28 cellular contexts compared by ENCODE assay signal in genomic region chr2:157427922-157428303, GRCh38. TPM values are rescaled to one million over a fixed set of nuclear protein-coding genes. Genes with fewer than 3 reads are reported as not detected.
A peak's percentile ranks its signal among the peaks of the same experiment; 100 is the strongest.
DNase-seq lines count a peak whose midpoint lies in the region; ATAC-seq and TF ChIP-seq lines count a peak whose summit lies in the region.
"Had no signal": no experiment of that assay in that cellular context is flagged by ENCODE, and none has a peak within 500 bp of the region (broad histone marks: within the 10 kb centered on the region; RNA-seq: fewer than 3 reads in every experiment).

No MANE protein-coding gene starts in this region.

- H3K9me3 ChIP-seq in CD8-positive, alpha-beta memory T cell (ENCODE audit: low read length), result peaks cover 5% of the 10 kb centered on the region
- H3K9me3 ChIP-seq in upper lobe of left lung, result no peaks in the 10 kb centered on the region
- H3K9me3 ChIP-seq: HAP-1, ovary had no signal

- no peak overlapping the region for H3K4me3 ChIP-seq in CD8-positive, alpha-beta memory T cell (ENCODE audit: low read length)
- no peak overlapping the region for H3K4me3 ChIP-seq in upper lobe of left lung
- H3K4me3 ChIP-seq: HAP-1, ovary, smooth muscle cell had no signal

- peak overlapping the region; percentile 91 to 93 for H3K4me3 Mint-ChIP-seq in activated T-cell treated with anti-CD3 and anti-CD28 coated beads, Interleukin-2, amount 50 U/mL, for 72 hours
- H3K4me3 Mint-ChIP-seq in CD8-positive, alpha-beta memory T cell, result no peak overlapping the region
- H3K4me3 Mint-ChIP-seq in activated naive CD8-positive, alpha-beta T cell, result peak overlapping the region; percentile 99
- peak overlapping the region in 8 of 10 donors; percentile 22 to 99 (median 90) for H3K4me3 Mint-ChIP-seq in naive thymus-derived CD8-positive, alpha-beta T cell
- H3K4me3 Mint-ChIP-seq: mesothelial cell of epicardium, nephron had no signal

- peaks cover 82% of the 10 kb centered on the region for H3K36me3 ChIP-seq in CD8-positive, alpha-beta memory T cell (ENCODE audit: insufficient read depth, low read length)
- peaks cover 0 to 6% (median 3%) of the 10 kb centered on the region in 4 donors for H3K36me3 ChIP-seq in upper lobe of left lung
- H3K36me3 ChIP-seq: HAP-1, ovary had no signal

- no peak for TF ChIP-seq CTCF in upper lobe of left lung (IDR thresholded peaks at IDR 0.05)

- no peak for TF ChIP-seq POLR2A in upper lobe of left lung (IDR thresholded peaks at IDR 0.05)

- no peaks in the 10 kb centered on the region for H3K9me3 Mint-ChIP-seq in activated T-cell treated with anti-CD3 and anti-CD28 coated beads, Interleukin-2, amount 50 U/mL, for 72 hours
- peaks cover 6 to 19% (median 15%) of the 10 kb centered on the region in 5 donors for H3K9me3 Mint-ChIP-seq in CD8-positive, alpha-beta memory T cell
- H3K9me3 Mint-ChIP-seq in activated naive CD8-positive, alpha-beta T cell (ENCODE audit: low read depth), result no peaks in the 10 kb centered on the region
- H3K9me3 Mint-ChIP-seq in naive thymus-derived CD8-positive, alpha-beta T cell, result peaks cover 0 to 23% (median 6%) of the 10 kb centered on the region in 9 donors

- H3K36me3 Mint-ChIP-seq in activated T-cell treated with anti-CD3 and anti-CD28 coated beads, Interleukin-2, amount 50 U/mL, for 72 hours (ENCODE audit: insufficient read depth in 2 of 2), result peaks cover 51 to 91% of the 10 kb centered on the region in 2 donors
- H3K36me3 Mint-ChIP-seq in CD8-positive, alpha-beta memory T cell, result peaks cover 74 to 95% (median 82%) of the 10 kb centered on the region in 3 donors
- H3K36me3 Mint-ChIP-seq in activated naive CD8-positive, alpha-beta T cell, result peaks cover 78% of the 10 kb centered on the region
- H3K36me3 Mint-ChIP-seq in naive thymus-derived CD8-positive, alpha-beta T cell, result peaks cover 71 to 95% (median 86%) of the 10 kb centered on the region in 3 donors
- H3K36me3 Mint-ChIP-seq: mesothelial cell of epicardium had no signal

- H3K4me1 ChIP-seq in CD8-positive, alpha-beta memory T cell (ENCODE audit: insufficient read depth, low read length), result peaks cover 68% of the 10 kb centered on the region
- peaks cover 0 to 4% (median under 1%) of the 10 kb centered on the region in 4 donors for H3K4me1 ChIP-seq in upper lobe of left lung

- POLR2A ChIA-PET in CD8-positive, alpha-beta memory T cell (lab: Charles Lee), result interaction anchor here (0.5 to 1.3 kb wide), 3 partner anchors 9 to 475 kb away, joined by 3 to 4 read pairs (median 3); no protein-coding TSS in a partner anchor
- POLR2A ChIA-PET in naive thymus-derived CD8-positive, alpha-beta T cell (lab: Charles Lee), result interaction anchor here (0.7 to 18.0 kb wide), 9 partner anchors 2 to 200 kb away, joined by 3 to 411 read pairs (median 8); partner anchors contain the start of gene CYTIP

- peak overlapping the region; percentile 98 for H3K27ac Mint-ChIP-seq in activated T-cell treated with anti-CD3 and anti-CD28 coated beads, Interleukin-2, amount 50 U/mL, for 72 hours
- H3K27ac Mint-ChIP-seq in CD8-positive, alpha-beta memory T cell, result peak overlapping the region in 7 of 8 donors; percentile 52 to 96 (median 85)
- H3K27ac Mint-ChIP-seq in activated naive CD8-positive, alpha-beta T cell, result peak overlapping the region; percentile 99
- H3K27ac Mint-ChIP-seq in naive thymus-derived CD8-positive, alpha-beta T cell, result peak overlapping the region; percentile 88 to 100 (median 92)
- H3K27ac Mint-ChIP-seq: mesothelial cell of epicardium, nephron had no signal

- H3K27me3 ChIP-seq in CD8-positive, alpha-beta memory T cell (ENCODE audit: insufficient read depth, low read length, poor library complexity, severe bottlenecking), result no peaks in the 10 kb centered on the region
- no peaks in the 10 kb centered on the region for H3K27me3 ChIP-seq in upper lobe of left lung
- H3K27me3 ChIP-seq: ovary had no signal

- CTCF ChIA-PET in CD8-positive, alpha-beta memory T cell (lab: Charles Lee), result interaction anchor here (1.3 to 1.7 kb wide), 2 partner anchors 12 to 100 kb away, joined by 5 to 6 read pairs; no protein-coding TSS in a partner anchor

- no peak for DNase-seq in activated T-cell treated with anti-CD3 and anti-CD28 coated beads, Interleukin-2, amount 50 U/mL, for 72 hours
- no peak for DNase-seq in activated T-cell treated with anti-CD3 and anti-CD28 coated beads, Interleukin-2, amount 50 U/mL, for 1 hour
- DNase-seq in CD8-positive, alpha-beta memory T cell, result no peak
- DNase-seq in naive thymus-derived CD8-positive, alpha-beta T cell, result no peak
- DNase-seq in stimulated activated CD4-positive, alpha-beta T cell treated with anti-CD3 and anti-CD28 coated beads, Interleukin-2, amount 100 ng/mL, for 48 hours, result no peak
- DNase-seq in upper lobe of left lung, result no peak
- DNase-seq: ACHN; activated effector memory CD4-positive, alpha-beta T cell treated with Interleukin-2 at 50 U/mL for 16 hours; amygdala; DMS79 treated with DMSO at 0.1 percent for 48 hours; GF-D8; glutamatergic neuron; NCI-H1048; NCI-H187; NCI-H2171; NCI-H510A treated with DMSO at 0.1 percent for 48 hours; ovary; retina; stimulated activated CD4-positive, alpha-beta T cell treated with anti-CD3 and anti-CD28 coated beads, Interleukin-1b, Interleukin-23, amount 100 ng/mL, for 48 hours; trophoblast cell had no signal

- H3K27ac ChIP-seq in CD8-positive, alpha-beta memory T cell (ENCODE audit: low read depth, low read length), result no peak overlapping the region
- no peak overlapping the region for H3K27ac ChIP-seq in upper lobe of left lung
- H3K27ac ChIP-seq: ovary had no signal

- no peaks in the 10 kb centered on the region for H3K27me3 Mint-ChIP-seq in activated T-cell treated with anti-CD3 and anti-CD28 coated beads, Interleukin-2, amount 50 U/mL, for 72 hours (ENCODE audit: low read depth)
- no peaks in the 10 kb centered on the region for H3K27me3 Mint-ChIP-seq in CD8-positive, alpha-beta memory T cell
- H3K27me3 Mint-ChIP-seq in activated naive CD8-positive, alpha-beta T cell, result no peaks in the 10 kb centered on the region
- H3K27me3 Mint-ChIP-seq in naive thymus-derived CD8-positive, alpha-beta T cell, result no peaks in the 10 kb centered on the region

- peaks cover 100% of the 10 kb centered on the region for H3K4me1 Mint-ChIP-seq in activated T-cell treated with anti-CD3 and anti-CD28 coated beads, Interleukin-2, amount 50 U/mL, for 72 hours (ENCODE audit: low read depth)
- peaks cover 82 to 92% (median 91%) of the 10 kb centered on the region in 3 donors for H3K4me1 Mint-ChIP-seq in CD8-positive, alpha-beta memory T cell
- peaks cover 83% of the 10 kb centered on the region for H3K4me1 Mint-ChIP-seq in activated naive CD8-positive, alpha-beta T cell (ENCODE audit: low read depth)
- peaks cover 47 to 87% (median 81%) of the 10 kb centered on the region in 4 donors for H3K4me1 Mint-ChIP-seq in naive thymus-derived CD8-positive, alpha-beta T cell

- peak in 1 of 2 donors; percentile 2 for ATAC-seq in activated T-cell treated with anti-CD3 and anti-CD28 coated beads, Interleukin-2, amount 50 U/mL, for 72 hours (replicated peaks in 1 of 2)
- ATAC-seq in naive thymus-derived CD8-positive, alpha-beta T cell, result no peak
- ATAC-seq in GM21515 (IDR thresholded peaks at IDR 0.05; ENCODE audit: unreplicated experiment) (no peak), upper lobe of left lung (ENCODE audit: low FRiP score in 2 of 2) (no peak)
- ATAC-seq: Panc1 had no signal

- TF ChIP-seq EP300 in upper lobe of left lung (IDR thresholded peaks at IDR 0.05), result no peak

RNA-seq across cellular contexts. Expression of gene CYTIP, which starts 16.0 kb away (rescaled TPM):
- total RNA-seq in activated T-cell treated with anti-CD3 and anti-CD28 coated beads, Interleukin-2, amount 50 U/mL, for 72 hours, result 100 to 1,000 TPM; 444 to 460 TPM
- total RNA-seq in CD8-positive, alpha-beta memory T cell, result 100 to 1,000 TPM; 195 to 202 TPM
- 144 TPM for polyA plus RNA-seq in CD8-positive, alpha-beta memory T cell
- 100 to 1,000 TPM; 308 to 341 TPM for total RNA-seq in naive thymus-derived CD8-positive, alpha-beta T cell
- 100 to 1,000 TPM; 140 to 220 (median 155) TPM for polyA plus RNA-seq in naive thymus-derived CD8-positive, alpha-beta T cell
- total RNA-seq in upper lobe of left lung, result 10 to 100 TPM; 23.1 to 47.1 (median 28.5) TPM
- total RNA-seq: mesothelial cell of epicardium, smooth muscle cell had no signal
- polyA plus RNA-seq: BJ, smooth muscle cell had no signal

Comparison
In these comparisons a context has a peak if more than half of its experiments do, and no peak if none do; other contexts are left out.
1. H3K4me3 Mint-ChIP-seq: peak in activated T-cell treated with anti-CD3 and anti-CD28 coated beads, Interleukin-2, amount 50 U/mL, for 72 hours (2 of 2), activated naive CD8-positive, alpha-beta T cell (single experiment) and naive thymus-derived CD8-positive, alpha-beta T cell (8 of 10); none in CD8-positive, alpha-beta memory T cell (0 of 7).
2. RNA of gene CYTIP, which starts 16.0 kb away (total RNA-seq): 444 to 460 TPM in activated T-cell treated with anti-CD3 and anti-CD28 coated beads, Interleukin-2, amount 50 U/mL, for 72 hours, 308 to 341 TPM in naive thymus-derived CD8-positive, alpha-beta T cell and 195 to 202 TPM in CD8-positive, alpha-beta memory T cell; 23.1 to 47.1 TPM in upper lobe of left lung; every median in the first group is over 4 times any median in the second.
3. Peak in every context shown above with its lines, with median percentiles within 50 percentile points of each other: H3K27ac Mint-ChIP-seq.